26 cellular contexts compared by ENCODE assay signal in the genomic region with DNA sequence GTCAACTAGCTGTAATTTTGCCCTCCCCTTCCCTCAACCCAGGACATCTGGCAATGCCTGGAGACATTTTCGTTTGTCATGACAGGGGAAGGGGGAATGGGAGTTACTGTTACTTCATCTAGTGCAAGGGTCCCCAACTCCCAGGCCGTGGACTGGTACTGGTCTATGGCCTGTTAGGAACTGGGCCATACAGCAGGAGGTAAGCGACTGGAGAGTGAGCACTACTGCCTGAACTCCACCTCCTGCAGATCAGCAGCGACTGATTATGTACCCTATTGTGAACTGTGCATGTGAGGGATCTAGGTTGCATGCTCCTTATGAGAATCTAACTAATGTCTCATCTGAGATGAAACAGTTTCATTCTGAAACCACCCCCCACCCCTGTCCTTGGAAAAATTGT. TPM values are rescaled to one million over a fixed set of nuclear protein-coding genes. Genes with fewer than 3 reads are reported as not detected.
DNase-seq lines count a peak whose midpoint lies in the region; ATAC-seq, FAIRE-seq and TF ChIP-seq lines count a peak whose summit lies in the region.
"Had no signal": no experiment of that assay in that cellular context is flagged by ENCODE, and none has a peak within 500 bp of the region (broad histone marks: within the 10 kb centered on the region; RNA-seq: fewer than 3 reads in every experiment).

No MANE protein-coding gene starts in this region.

- TF ChIP-seq RAD21 in H1 (IDR thresholded peaks at IDR 0.05 in 1 of 2, conservative IDR thresholded peaks at IDR 0.05 in 1 of 2; ENCODE audit: low read depth in 2 of 2, low read length in 2 of 2) = no peak

- H2BK120ac ChIP-seq in H1 (replicated peaks; ENCODE audit: low read depth, low read length) = no peak overlapping the region

- TF ChIP-seq POLR2A in H1 (IDR thresholded peaks at IDR 0.05; ENCODE audit: control extremely low read depth in 1 of 2, low read depth in 2 of 2, low read length in 2 of 2) = no peak
- no peak for TF ChIP-seq POLR2A in breast epithelium (IDR thresholded peaks at IDR 0.05)

- H3K56ac ChIP-seq in H1 (replicated peaks; ENCODE audit: insufficient read length, low read depth, low read length) = no peak overlapping the region

- H3K79me1 ChIP-seq in H1 (ENCODE audit: low read depth, low read length) = no peaks in the 10 kb centered on the region

- H3K9me3 ChIP-seq in OCI-LY1 (ENCODE audit: low read length) (no peaks in the 10 kb centered on the region), H1 (ENCODE audit: insufficient read depth in 2 of 2, low read depth in 1 of 2, low read length in 1 of 2) (no peaks in the 10 kb centered on the region), breast epithelium (no peaks in the 10 kb centered on the region)
- H3K9me3 ChIP-seq: A549; BE2C; BLaER1 treated with 17β-estradiol and CSF1 and Interleukin-3, amounts not matched to agents 10 nM and 100 nM; HAP-1 had no signal

- no peak overlapping the region for H3K23ac ChIP-seq in H1 (ENCODE audit: insufficient read length)

- H3K4me1 Mint-ChIP-seq in activated CD4-positive, alpha-beta T cell treated with anti-CD3 and anti-CD28 coated beads, Interleukin-2, amount 10 ng/mL, durations not matched to agents 24 days and 14 days = no peaks in the 10 kb centered on the region
- H3K4me1 Mint-ChIP-seq: CD8-positive, alpha-beta memory T cell had no signal

- no peak overlapping the region for H2BK5ac ChIP-seq in H1 (ENCODE audit: low read depth, low read length)

- no peak for TF ChIP-seq EP300 in H1 (IDR thresholded peaks at IDR 0.05; ENCODE audit: borderline replicate concordance in 1 of 2, low read depth in 2 of 2, low read length in 2 of 2)

- H3K4me2 ChIP-seq in OCI-LY1 (ENCODE audit: low read length) (no peak overlapping the region), H1 (ENCODE audit: insufficient read depth in 1 of 2, low read depth in 2 of 2, low read length in 2 of 2) (no peak overlapping the region)
- H3K4me2 ChIP-seq: A549; BLaER1 treated with 17β-estradiol and CSF1 and Interleukin-3, amounts not matched to agents 10 nM and 100 nM; GM23338 had no signal

- no peaks in the 10 kb centered on the region for H3K9me2 ChIP-seq in OCI-LY1 (ENCODE audit: low read depth, low read length)

- no peak for TF ChIP-seq CTCF in HL-60 (IDR thresholded peaks at IDR 0.05; ENCODE audit: insufficient read depth, low read length)
- no peak for TF ChIP-seq CTCF in OCI-LY1 (IDR thresholded peaks at IDR 0.05; ENCODE audit: low read length)
- TF ChIP-seq CTCF in H1 (IDR thresholded peaks at IDR 0.05; ENCODE audit: control extremely low read depth in 1 of 3, insufficient read depth in 1 of 3, low read depth in 1 of 3, low read length in 3 of 3) = no peak
- TF ChIP-seq CTCF in breast epithelium (IDR thresholded peaks at IDR 0.05) = no peak

- H3K23me2 ChIP-seq in H1 (ENCODE audit: low read depth, low read length) = no peaks in the 10 kb centered on the region

- H3K27ac ChIP-seq in HL-60 (replicated peaks) (peak overlapping the region; percentile 88), OCI-LY1 (ENCODE audit: low read depth, low read length, poor library complexity, severe bottlenecking) (peak overlapping the region; percentile 90), H1 (ENCODE audit: low read depth, low read length) (no peak overlapping the region), breast epithelium (no peak overlapping the region)
- H3K27ac ChIP-seq: A549; BLaER1 treated with 17β-estradiol and CSF1 and Interleukin-3, amounts not matched to agents 10 nM and 100 nM had no signal

- H3K27me3 ChIP-seq in HL-60 (ENCODE audit: insufficient read depth, poor library complexity, severe bottlenecking) (no peaks in the 10 kb centered on the region), OCI-LY1 (ENCODE audit: insufficient read depth, low read length) (no peaks in the 10 kb centered on the region), H1 (replicated peaks in 1 of 4; ENCODE audit: control insufficient read depth in 3 of 4, extremely low read depth in 1 of 4, insufficient read depth in 3 of 4, low read length in 3 of 4) (no peaks in the 10 kb centered on the region), breast epithelium (no peaks in the 10 kb centered on the region)
- H3K27me3 ChIP-seq: BE2C; BLaER1 treated with 17β-estradiol and CSF1 and Interleukin-3, amounts not matched to agents 10 nM and 100 nM had no signal

- intact Hi-C loops in activated CD4-positive, alpha-beta T cell treated with anti-CD3 and anti-CD28 coated beads, Interleukin-2, amount 10 ng/mL, durations not matched to agents 24 days and 14 days (cut with micrococcal nuclease) = no loop called here
- intact Hi-C loops in breast epithelium (cut with DNase I; ENCODE audit: low total_unique reads) = no loop called here

- CTCF ChIA-PET in H1 (lab: Charles Lee; ENCODE audit: partially characterized antibody) = interaction anchor here (1.8 kb wide), 1 partner anchor 19 kb away, joined by 5 read pairs; no protein-coding TSS in a partner anchor

- H3K36me3 ChIP-seq in OCI-LY1 (ENCODE audit: insufficient read depth, low read length) (no peaks in the 10 kb centered on the region), H1 (ENCODE audit: control insufficient read depth in 2 of 4, insufficient read depth in 4 of 4, low read length in 3 of 4) (no peaks in the 10 kb centered on the region), breast epithelium (no peaks in the 10 kb centered on the region)
- H3K36me3 ChIP-seq: BE2C; BLaER1 treated with 17β-estradiol and CSF1 and Interleukin-3, amounts not matched to agents 10 nM and 100 nM; HAP-1 had no signal

- H3K4me3 Mint-ChIP-seq in activated CD4-positive, alpha-beta T cell treated with anti-CD3 and anti-CD28 coated beads, Interleukin-2, amount 10 ng/mL, durations not matched to agents 24 days and 14 days = no peak overlapping the region
- H3K4me3 Mint-ChIP-seq: CD14-positive monocyte; CD4-positive, alpha-beta T cell; CD8-positive, alpha-beta memory T cell; GM23338; HFFc6 had no signal

- POLR2A ChIA-PET in H1 (lab: Charles Lee; ENCODE audit: partially characterized antibody) = no interaction called here

- peaks cover 9% of the 10 kb centered on the region for H3K27me3 Mint-ChIP-seq in activated CD4-positive, alpha-beta T cell treated with anti-CD3 and anti-CD28 coated beads, Interleukin-2, amount 10 ng/mL, durations not matched to agents 24 days and 14 days

- H3K4ac ChIP-seq in H1 (replicated peaks; ENCODE audit: insufficient read length, low read depth, low read length) = no peak overlapping the region

- no peak overlapping the region for H3K4me3 ChIP-seq in HL-60 (replicated peaks; ENCODE audit: insufficient read depth, low read length)
- no peak overlapping the region for H3K4me3 ChIP-seq in OCI-LY1 (ENCODE audit: low read depth, low read length, poor library complexity, severe bottlenecking)
- H3K4me3 ChIP-seq in H1 (ENCODE audit: extremely low read depth in 1 of 4, insufficient read depth in 2 of 4, low read depth in 3 of 4, low read length in 4 of 4) = no peak overlapping the region
- no peak overlapping the region for H3K4me3 ChIP-seq in breast epithelium
- H3K4me3 ChIP-seq: A549; BLaER1 treated with 17β-estradiol and CSF1 and Interleukin-3, amounts not matched to agents 10 nM and 100 nM; GM23338; HAP-1 had no signal

- no peak overlapping the region for H2BK20ac ChIP-seq in H1 (ENCODE audit: low read length)

- no peak overlapping the region for H4K91ac ChIP-seq in H1 (replicated peaks; ENCODE audit: insufficient read length, low read length)

- H4K20me1 ChIP-seq in OCI-LY1 (ENCODE audit: insufficient read depth, low read length) (no peaks in the 10 kb centered on the region), H1 (replicated peaks in 1 of 2; ENCODE audit: control insufficient read depth in 1 of 2, insufficient read depth in 2 of 2, low read length in 2 of 2) (no peaks in the 10 kb centered on the region)
- H4K20me1 ChIP-seq: BLaER1 treated with 17β-estradiol and CSF1 and Interleukin-3, amounts not matched to agents 10 nM and 100 nM had no signal

- WGBS in H1 (ENCODE audit: extremely low coverage in 1 of 2, insufficient coverage in 1 of 2, insufficient read length in 1 of 2, insufficient replicate concordance in 2 of 2, low coverage in 1 of 2, low lambda C conversion rate in 2 of 2, missing lambda C conversion rate in 1 of 2), 2 experiments = 89% methylated on average over 4 of the region's 4 CpGs; no CpG with 5 or more reads in 1 of the 2 experiments

- H3K79me2 ChIP-seq in OCI-LY1 (ENCODE audit: insufficient read depth, low read length) (no peaks in the 10 kb centered on the region), H1 (ENCODE audit: control insufficient read depth in 1 of 2, insufficient read depth in 2 of 2, low read length in 2 of 2) (no peaks in the 10 kb centered on the region)

- H2AK5ac ChIP-seq in H1 (ENCODE audit: low read depth, low read length) = no peak overlapping the region

- H3K14ac ChIP-seq in H1 (ENCODE audit: insufficient read length) = no peak overlapping the region

- no peaks in the 10 kb centered on the region for H3K36me3 Mint-ChIP-seq in activated CD4-positive, alpha-beta T cell treated with anti-CD3 and anti-CD28 coated beads, Interleukin-2, amount 10 ng/mL, durations not matched to agents 24 days and 14 days (ENCODE audit: low read depth)
- H3K36me3 Mint-ChIP-seq: CD14-positive monocyte; CD8-positive, alpha-beta memory T cell had no signal

- no peak for DNase-seq in HL-60 (ENCODE audit: low read depth in 1 of 2, low spot score in 1 of 2)
- DNase-seq in H1 (ENCODE audit: low read depth in 1 of 2, low spot score in 2 of 2) = no peak
- no peak for DNase-seq in activated CD4-positive, alpha-beta T cell treated with anti-CD3 and anti-CD28 coated beads, Interleukin-2, amount 10 ng/mL, durations not matched to agents 24 days and 14 days
- DNase-seq in breast epithelium (ENCODE audit: low spot score in 2 of 2) = no peak
- DNase-seq: 8988T; ACHN; AML-193; BE2C; CD4-positive, alpha-beta T cell; CD8-positive, alpha-beta memory T cell; DMS 273 treated with DMSO at 0.1 percent for 48 hours; DMS79; GF-D8; HFFc6 had no signal

- H2BK12ac ChIP-seq in H1 (ENCODE audit: low read depth, low read length) = no peak overlapping the region

- H2AFZ ChIP-seq in OCI-LY1 (ENCODE audit: low read length) (no peak overlapping the region), H1 (ENCODE audit: low read length) (peak overlapping the region; percentile 28; the same call in 1 of the 2 replicates)
- H2AFZ ChIP-seq: GM23338 had no signal

- H3K9ac ChIP-seq in OCI-LY1 (ENCODE audit: low read length) (no peak overlapping the region), H1 (replicated peaks in 1 of 4; ENCODE audit: extremely low read depth in 1 of 4, low read depth in 3 of 4, low read length in 3 of 4) (no peak overlapping the region)
- H3K9ac ChIP-seq: BLaER1 treated with 17β-estradiol and CSF1 and Interleukin-3, amounts not matched to agents 10 nM and 100 nM had no signal

- no peak overlapping the region for H4K8ac ChIP-seq in H1 (ENCODE audit: extremely low read depth, insufficient read depth, low read length)

- H2BK15ac ChIP-seq in H1 (ENCODE audit: low read length) = no peak overlapping the region

- no peaks in the 10 kb centered on the region for H3K9me3 Mint-ChIP-seq in activated CD4-positive, alpha-beta T cell treated with anti-CD3 and anti-CD28 coated beads, Interleukin-2, amount 10 ng/mL, durations not matched to agents 24 days and 14 days
- H3K9me3 Mint-ChIP-seq: CD4-positive, alpha-beta T cell; CD8-positive, alpha-beta memory T cell; GM23338; HFFc6 had no signal

- H3K27ac Mint-ChIP-seq in activated CD4-positive, alpha-beta T cell treated with anti-CD3 and anti-CD28 coated beads, Interleukin-2, amount 10 ng/mL, durations not matched to agents 24 days and 14 days = no peak overlapping the region
- H3K27ac Mint-ChIP-seq: CD14-positive monocyte; CD4-positive, alpha-beta T cell; CD8-positive, alpha-beta memory T cell; GM23338; HFFc6 had no signal

- ATAC-seq in HG03565 (IDR thresholded peaks at IDR 0.05; ENCODE audit: unreplicated experiment) = no peak
- ATAC-seq: A549, GM23338 had no signal

- no peak overlapping the region for H4K5ac ChIP-seq in H1 (ENCODE audit: insufficient read length, low read depth, low read length)

- H3K18ac ChIP-seq in H1 (ENCODE audit: extremely low read depth, low read length) = no peak overlapping the region

- peaks cover 48% of the 10 kb centered on the region for H3K4me1 ChIP-seq in OCI-LY1 (ENCODE audit: insufficient read depth, low read length, severe bottlenecking)
- H3K4me1 ChIP-seq in H1 (replicated peaks in 1 of 4; ENCODE audit: control insufficient read depth in 3 of 4, insufficient read depth in 4 of 4, low read length in 3 of 4) = no peaks in the 10 kb centered on the region
- H3K4me1 ChIP-seq in breast epithelium = no peaks in the 10 kb centered on the region
- H3K4me1 ChIP-seq: A549, BE2C, HAP-1 had no signal

- H3F3A ChIP-seq in OCI-LY1 (ENCODE audit: insufficient read depth, low read length) = no peaks in the 10 kb centered on the region

- no peak for FAIRE-seq in H1 (lab: Jason Lieb, UNC)
- FAIRE-seq: A549, D721Med, GM12891, GM18507, H54 had no signal

RNA-seq across cellular contexts. Expression of gene SMIM30, which starts 22.6 kb away (rescaled TPM):
- total RNA-seq in H1 (2021; fragmentation: NEBNext Ultra II Directional; extraction: Animal tissue kit (Norgen Biotek cat#: 25700)) = 48.4 and 49.7 TPM in 2 replicates
- polyA plus RNA-seq in H1 (2011; rRNA removed) = 16.5 and 35.2 TPM in 2 replicates
- polyA plus RNA-seq in H1 (2011; cell fraction: cytosol; rRNA removed) = 35.8 TPM
- polyA plus RNA-seq in H1 (2011; cell fraction: nucleus; rRNA removed) = 22.1 TPM
- polyA plus RNA-seq in H1 (2012, experiment 1 of 2) = 25.5 to 52.9 TPM (median 30.3 TPM) in 4 replicates
- polyA plus RNA-seq in H1 (2012, experiment 2 of 2) = 31.3 TPM
- 86.1 TPM for polyA plus RNA-seq in H1 (2013, experiment 1 of 2)
- 82.9 TPM for polyA plus RNA-seq in H1 (2013, experiment 2 of 2)
- polyA minus RNA-seq in H1 (2011; rRNA and poly(A)+ RNA removed) = 20.9 and 27.5 TPM in 2 replicates
- polyA minus RNA-seq in H1 (2011; cell fraction: cytosol; rRNA and poly(A)+ RNA removed) = 11.7 TPM
- polyA minus RNA-seq in H1 (2011; cell fraction: nucleus; rRNA and poly(A)+ RNA removed) = 22.7 TPM
- 35.0 and 37.7 TPM in 2 replicates for total RNA-seq in activated CD4-positive, alpha-beta T cell treated with anti-CD3 and anti-CD28 coated beads, Interleukin-2, amount 10 ng/mL, durations not matched to agents 24 days and 14 days
- 10 to 100 TPM; 32.1 to 42.1 (median 40.8) TPM for total RNA-seq in breast epithelium

RNA-seq across cellular contexts. Expression of gene GPR85, which starts 54.3 kb away (rescaled TPM):
- total RNA-seq in H1 (2021; fragmentation: NEBNext Ultra II Directional; extraction: Animal tissue kit (Norgen Biotek cat#: 25700)) = 0.20 and 0.54 TPM in 2 replicates
- 0.06 and 0.11 TPM in 2 replicates for polyA plus RNA-seq in H1 (2011; rRNA removed)
- polyA plus RNA-seq in H1 (2011; cell fraction: cytosol; rRNA removed) = 0.17 TPM
- polyA plus RNA-seq in H1 (2011; cell fraction: nucleus; rRNA removed) = 0.09 TPM
- polyA plus RNA-seq in H1 (2012, experiment 1 of 2) = 0.13 to 0.33 TPM in 2 of 4 replicates, not detected in the others
- polyA plus RNA-seq in H1 (2012, experiment 2 of 2) = not detected
- 0.32 TPM for polyA plus RNA-seq in H1 (2013, experiment 1 of 2)
- 0.31 TPM for polyA plus RNA-seq in H1 (2013, experiment 2 of 2)
- 0.25 and 0.32 TPM in 2 replicates for polyA minus RNA-seq in H1 (2011; rRNA and poly(A)+ RNA removed)
- polyA minus RNA-seq in H1 (2011; cell fraction: cytosol; rRNA and poly(A)+ RNA removed) = not detected
- not detected for polyA minus RNA-seq in H1 (2011; cell fraction: nucleus; rRNA and poly(A)+ RNA removed)
- total RNA-seq in activated CD4-positive, alpha-beta T cell treated with anti-CD3 and anti-CD28 coated beads, Interleukin-2, amount 10 ng/mL, durations not matched to agents 24 days and 14 days = not detected in 2 replicates
- total RNA-seq in breast epithelium = 1 to 10 TPM in 1 of 3 donors, under 1 TPM in 2; 0.29 to 1.6 (median 0.33) TPM
- total RNA-seq: CD4-positive, alpha-beta T cell; CD8-positive, alpha-beta memory T cell; G401 had no signal
- polyA plus RNA-seq: CD14-positive monocyte; CD8-positive, alpha-beta memory T cell had no signal

Comparison
In these comparisons a context has a peak if more than half of its experiments do, and no peak if none do; other contexts are left out.
1. H3K27ac ChIP-seq: peak in HL-60 (single experiment) and OCI-LY1 (single experiment); none in H1 (single experiment) and breast epithelium (0 of 2).